ENCODE assay signal across 1 cellular context in genomic region chr4:137623013-137623412, GRCh38.
TF ChIP-seq lines count a peak whose summit lies in the region.

No MANE protein-coding gene starts in this region.

TF ChIP-seq in SK-N-SH treated with all-trans-retinoic acid at 6 μM for 48 hours, 23 proteins besides CTCF, POLR2A, EP300 and RAD21 (continued from another document):
- TF ChIP-seq CSRNP3 (CRISPR knock-in tag; IDR thresholded peaks at IDR 0.05) = no peak
- TF ChIP-seq ZFP3 (CRISPR knock-in tag; IDR thresholded peaks at IDR 0.05) = no peak
- TF ChIP-seq ZNF8 (CRISPR knock-in tag; IDR thresholded peaks at IDR 0.05) = no peak
- no peak for TF ChIP-seq TOX (CRISPR knock-in tag; IDR thresholded peaks at IDR 0.05; ENCODE audit: borderline replicate concordance)
- TF ChIP-seq PPARA (CRISPR knock-in tag; IDR thresholded peaks at IDR 0.05; ENCODE audit: borderline replicate concordance) = no peak
- TF ChIP-seq SNAI2 (CRISPR knock-in tag; IDR thresholded peaks at IDR 0.05) = no peak
- TF ChIP-seq GLIS3 (CRISPR knock-in tag; IDR thresholded peaks at IDR 0.05) = no peak
- TF ChIP-seq ESRRG (CRISPR knock-in tag; IDR thresholded peaks at IDR 0.05) = no peak
- TF ChIP-seq ISL1 (CRISPR knock-in tag; IDR thresholded peaks at IDR 0.05) = no peak
- no peak for TF ChIP-seq BACH2 (CRISPR knock-in tag; IDR thresholded peaks at IDR 0.05; ENCODE audit: borderline replicate concordance)
- no peak for TF ChIP-seq ZNF565 (CRISPR knock-in tag; conservative IDR thresholded peaks at IDR 0.05; ENCODE audit: low read depth)
- TF ChIP-seq ZFP30 (CRISPR knock-in tag; IDR thresholded peaks at IDR 0.05) = no peak
